ENCODE assay signal across 24 cellular contexts in the genomic region with DNA sequence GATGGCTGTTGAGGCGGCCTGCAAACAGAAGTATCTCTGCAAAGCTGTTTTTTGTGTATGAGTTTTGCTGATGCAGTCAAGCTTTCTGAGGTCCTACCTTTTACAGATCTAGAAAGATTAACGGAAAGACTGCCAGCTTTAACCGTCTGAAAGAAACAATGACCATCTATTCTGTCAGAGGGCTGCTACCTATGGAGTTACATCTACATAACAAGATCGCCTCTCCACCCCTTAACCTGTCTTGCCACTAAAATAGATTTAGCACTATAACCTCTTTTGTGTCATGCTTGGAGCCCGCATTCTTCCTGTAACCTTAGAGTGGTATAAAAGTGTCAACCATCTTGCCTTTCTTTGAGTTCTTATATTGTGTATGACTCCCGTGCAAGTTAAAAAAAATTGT.
A peak's percentile ranks its signal among the peaks of the same experiment; 100 is the strongest.
DNase-seq lines count a peak whose midpoint lies in the region; ATAC-seq and TF ChIP-seq lines count a peak whose summit lies in the region.
"Had no signal": no experiment of that assay in that cellular context is flagged by ENCODE, and none has a peak within 500 bp of the region (broad histone marks: within the 10 kb centered on the region; RNA-seq: fewer than 3 reads in every experiment).

No MANE protein-coding gene starts in this region.

- H3K4me2 ChIP-seq in H9 (ENCODE audit: insufficient read depth, insufficient read length, low read length) = no peak overlapping the region

- H3K27ac Mint-ChIP-seq in H9 = peak overlapping the region; percentile 50 to 95 (median 94); a peak in 6 of 7 replicates
- H3K27ac Mint-ChIP-seq: B cell, CD14-positive monocyte, IgD-negative memory B cell had no signal

- no peak for ATAC-seq in HG02571 (IDR thresholded peaks at IDR 0.05; ENCODE audit: unreplicated experiment)
- ATAC-seq in GM18505 (IDR thresholded peaks at IDR 0.05; ENCODE audit: unreplicated experiment) = no peak
- ATAC-seq: Right ventricle myocardium inferior had no signal

- H3K4ac ChIP-seq in H9 (ENCODE audit: low read depth, low read length) = no peak overlapping the region

- H3K4me1 Mint-ChIP-seq in H9 = peaks cover 15 to 16% of the 10 kb centered on the region in 2 experiments
- H3K4me1 Mint-ChIP-seq: B cell, CD14-positive monocyte, IgD-negative memory B cell had no signal

- H2BK15ac ChIP-seq in H9 (ENCODE audit: low read depth, low read length) = no peak overlapping the region

- H3T11ph ChIP-seq in H9 (ENCODE audit: low read length) = no peak overlapping the region

- H3K27me3 ChIP-seq in H9 (ENCODE audit: insufficient read depth, low read length) (no peaks in the 10 kb centered on the region), ectodermal cell (ENCODE audit: control insufficient read depth, insufficient read depth, low read length, poor library complexity, severe bottlenecking) (no peaks in the 10 kb centered on the region), iPS-18a (ENCODE audit: control insufficient read depth, insufficient read depth, low read length) (no peaks in the 10 kb centered on the region), neuron (ENCODE audit: insufficient read depth, low read length) (no peaks in the 10 kb centered on the region), left ventricle myocardium inferior (ENCODE audit: low read depth) (no peaks in the 10 kb centered on the region)
- H3K27me3 ChIP-seq: SJSA1 had no signal

- peak; percentile 47 for DNase-seq in H9
- DNase-seq in left ventricle myocardium inferior = no peak
- DNase-seq in stimulated activated CD4-positive, alpha-beta T cell treated with anti-CD3 and anti-CD28 coated beads, Interleukin-12 subunit alpha, Interleukin-12 subunit beta, amount 100 ng/mL, for 4 hours = no peak
- DNase-seq: DMS53, GF-D8, HCEC 1CT, NCI-H1105, NCI-H1694, NCI-H2081, NCI-H2171, NCI-H345, NCI-H524, NCI-H774, OCI-M1 had no signal

- no peaks in the 10 kb centered on the region for H3K9me3 ChIP-seq in H9 (ENCODE audit: control insufficient read depth, low read depth, low read length)
- no peaks in the 10 kb centered on the region for H3K9me3 ChIP-seq in ectodermal cell (ENCODE audit: control insufficient read depth, low read length)
- no peaks in the 10 kb centered on the region for H3K9me3 ChIP-seq in iPS-18a (ENCODE audit: control insufficient read depth, low read depth, low read length)
- H3K9me3 ChIP-seq in neuron (ENCODE audit: low read length) = no peaks in the 10 kb centered on the region
- H3K9me3 ChIP-seq in left ventricle myocardium inferior (replicated peaks) = peaks cover 11% of the 10 kb centered on the region

- H3K9ac ChIP-seq in H9 (ENCODE audit: extremely low read depth, insufficient read length, low read length) (no peak overlapping the region), iPS-18a (ENCODE audit: low read length) (peak overlapping the region; percentile 4)

- no peak overlapping the region for H2BK20ac ChIP-seq in H9 (ENCODE audit: low read depth, low read length, poor library complexity, severe bottlenecking)

- H4K20me1 ChIP-seq in H9 (ENCODE audit: control insufficient read depth, insufficient read depth, insufficient read length) = no peaks in the 10 kb centered on the region

- no CpG with 5 or more reads among the region's 6 CpGs for WGBS in H9 (ENCODE audit: extremely low coverage, insufficient read length, low lambda C conversion rate)
- 6 to 7% methylated on average over 6 of the region's 6 CpGs for WGBS in ectodermal cell, 2 experiments

- no peak overlapping the region for H2AK5ac ChIP-seq in H9 (ENCODE audit: insufficient read length, low read length)

- H3K14ac ChIP-seq in H9 (ENCODE audit: insufficient read depth, low read length) = no peak overlapping the region

- H4K91ac ChIP-seq in H9 (ENCODE audit: insufficient read length, low read depth, low read length) = no peak overlapping the region

- no peak overlapping the region for H2BK12ac ChIP-seq in H9 (ENCODE audit: insufficient read length, low read depth, low read length)

- H3K27me3 Mint-ChIP-seq in H9 (ENCODE audit: low read depth) = no peaks in the 10 kb centered on the region
- H3K27me3 Mint-ChIP-seq: B cell, IgD-negative memory B cell had no signal

- H3K4me3 Mint-ChIP-seq in H9 = peak overlapping the region in 1 of 2 experiments; percentile 2; a peak in 1 of 5 replicates
- H3K4me3 Mint-ChIP-seq: B cell, CD14-positive monocyte, IgD-negative memory B cell had no signal

- peaks cover 15 to 28% of the 10 kb centered on the region in 2 experiments for H3K9me3 Mint-ChIP-seq in H9

- TF ChIP-seq CTCF in H9 (conservative IDR thresholded peaks at IDR 0.05) (no peak), left ventricle myocardium inferior (IDR thresholded peaks at IDR 0.05; ENCODE audit: borderline replicate concordance) (no peak)

- peaks cover 15 to 43% (median 18%) of the 10 kb centered on the region in 3 experiments for H3K36me3 Mint-ChIP-seq in H9 (ENCODE audit: insufficient read depth in 1 of 3, low read depth in 3 of 3)
- H3K36me3 Mint-ChIP-seq: CD14-positive monocyte, IgD-negative memory B cell had no signal

- no peak overlapping the region for H4K5ac ChIP-seq in H9 (ENCODE audit: insufficient read length, low read depth, low read length)

- no peaks in the 10 kb centered on the region for H3K79me1 ChIP-seq in H9 (ENCODE audit: insufficient read depth, low read depth, low read length, poor library complexity, severe bottlenecking)

- H3K23ac ChIP-seq in H9 (ENCODE audit: insufficient read length, low read depth, low read length) = no peak overlapping the region

- H3K18ac ChIP-seq in H9 (ENCODE audit: insufficient read length, low read depth, low read length) = no peak overlapping the region

- H3K27ac ChIP-seq in H9 (ENCODE audit: insufficient read length, low read depth, low read length) (no peak overlapping the region), ectodermal cell (ENCODE audit: insufficient read depth, low read depth, low read length, poor library complexity, severe bottlenecking) (peak overlapping the region; percentile 55), iPS-18a (ENCODE audit: low read length) (peak overlapping the region; percentile 31), left ventricle myocardium inferior (replicated peaks) (no peak overlapping the region)
- H3K27ac ChIP-seq: SJSA1 had no signal

- no peak for TF ChIP-seq POLR2A in GM18505 (IDR thresholded peaks at IDR 0.05; ENCODE audit: borderline replicate concordance, extremely low read depth, insufficient read depth, insufficient read length)

- no peaks in the 10 kb centered on the region for H3K4me1 ChIP-seq in H9 (ENCODE audit: insufficient read depth, low read length)
- H3K4me1 ChIP-seq in ectodermal cell (ENCODE audit: control insufficient read depth, insufficient read depth, low read length) = peaks cover 4% of the 10 kb centered on the region
- peaks cover 25% of the 10 kb centered on the region for H3K4me1 ChIP-seq in iPS-18a (ENCODE audit: control insufficient read depth, low read depth, low read length)
- peaks cover 5% of the 10 kb centered on the region for H3K4me1 ChIP-seq in neuron (ENCODE audit: insufficient read depth, low read length)
- H3K4me1 ChIP-seq in left ventricle myocardium inferior = no peaks in the 10 kb centered on the region
- H3K4me1 ChIP-seq: SJSA1 had no signal

- no peaks in the 10 kb centered on the region for H3K79me2 ChIP-seq in H9 (ENCODE audit: insufficient read depth, low read length)

- intact Hi-C loops in left ventricle myocardium inferior (cut with micrococcal nuclease) = no loop called here

- H2BK5ac ChIP-seq in H9 (ENCODE audit: insufficient read length, low read length) = no peak overlapping the region

- no peak overlapping the region for H2AFZ ChIP-seq in H9 (ENCODE audit: low read length)
- H2AFZ ChIP-seq in neuron (ENCODE audit: low read depth, low read length) = peak overlapping the region; percentile 26

- H3K36me3 ChIP-seq in ectodermal cell (ENCODE audit: control insufficient read depth, insufficient read depth, low read length) (no peaks in the 10 kb centered on the region), iPS-18a (ENCODE audit: control insufficient read depth, low read depth, low read length) (no peaks in the 10 kb centered on the region), neuron (ENCODE audit: insufficient read depth, low read length) (no peaks in the 10 kb centered on the region), left ventricle myocardium inferior (no peaks in the 10 kb centered on the region)
- H3K36me3 ChIP-seq: SJSA1 had no signal

- H3K23me2 ChIP-seq in H9 (ENCODE audit: insufficient read length, low read depth, low read length, poor library complexity, severe bottlenecking) = no peaks in the 10 kb centered on the region

- no peak overlapping the region for H4K8ac ChIP-seq in H9 (replicated peaks; ENCODE audit: insufficient read length, low read depth, low read length)

- H2BK120ac ChIP-seq in H9 (ENCODE audit: low read depth, low read length, poor library complexity, severe bottlenecking) = no peak overlapping the region

- H3K4me3 ChIP-seq in ectodermal cell (ENCODE audit: insufficient read depth, low read depth, low read length) = no peak overlapping the region
- peak overlapping the region; percentile 49 for H3K4me3 ChIP-seq in iPS-18a (ENCODE audit: low read length)
- no peak overlapping the region for H3K4me3 ChIP-seq in neuron (ENCODE audit: low read length)
- no peak overlapping the region for H3K4me3 ChIP-seq in left ventricle myocardium inferior
- H3K4me3 ChIP-seq: SJSA1 had no signal

- no peak overlapping the region for H3K56ac ChIP-seq in H9 (ENCODE audit: insufficient read length, low read depth, low read length)

Comparison
In these comparisons a context has a peak if more than half of its experiments do, and no peak if none do; other contexts are left out.
1. H3K27ac ChIP-seq: peak in ectodermal cell (single experiment) and iPS-18a (single experiment); none in H9 (single experiment) and left ventricle myocardium inferior (single experiment).